ENCODE assay signal across 8 cellular contexts in the genomic region with DNA sequence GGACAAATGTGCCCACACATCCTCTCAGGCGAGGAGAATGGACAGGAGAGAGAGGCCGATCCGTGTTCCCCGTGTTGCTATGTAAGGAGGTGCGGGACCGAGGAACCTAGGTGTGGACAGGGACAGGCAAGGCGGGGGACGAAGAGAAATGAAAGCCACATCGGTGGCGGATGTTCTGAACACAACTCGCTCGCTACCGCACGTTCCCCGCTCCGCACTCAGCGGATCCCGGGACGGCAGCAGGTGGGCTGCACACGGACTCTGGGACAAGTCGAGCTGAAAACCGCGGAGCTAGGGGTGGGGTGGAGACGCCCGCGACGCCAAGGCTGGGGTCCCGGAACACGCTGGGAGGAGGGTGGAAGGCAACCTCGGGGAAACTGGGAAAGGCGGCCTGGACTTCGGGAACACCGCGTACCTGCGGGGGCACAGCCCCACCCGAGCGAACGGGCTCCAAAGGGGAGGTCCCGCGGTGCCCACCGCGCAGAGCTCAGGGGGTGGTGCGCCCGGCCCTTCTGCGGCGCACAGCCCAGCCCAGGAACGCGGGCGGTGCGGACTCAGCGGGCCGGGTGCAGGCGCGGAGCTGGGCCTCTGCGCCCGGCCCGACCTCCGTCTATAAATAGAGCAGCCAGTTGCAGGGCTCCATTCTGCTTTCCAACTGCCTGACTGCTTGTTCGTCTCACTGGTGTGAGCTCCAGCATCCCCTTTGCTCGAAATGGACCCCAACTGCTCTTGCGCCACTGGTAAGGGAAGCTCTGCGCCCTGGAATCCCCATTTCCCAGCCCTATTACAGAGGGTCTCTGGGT. TPM values are rescaled to one million over a fixed set of nuclear protein-coding genes. Genes with fewer than 3 reads are reported as not detected.
DNase-seq lines count a peak whose midpoint lies in the region; ATAC-seq, FAIRE-seq and TF ChIP-seq lines count a peak whose summit lies in the region.

A gene (plus strand): TSS at position 642 of the 803 bp plus-strand sequence. CDS start 71 bp downstream, at position 713.

- CTCF ChIA-PET in activated CD4-positive, alpha-beta memory T cell treated with anti-CD3 and anti-CD28 coated beads, Interleukin-2, amount 10 ng/mL, durations not matched to agents 7 days and 5 days (lab: Charles Lee): interaction anchor here (0.6 to 3.7 kb wide), 12 partner anchors 10 to 77 kb away, joined by 3 to 19 read pairs (median 4); a partner anchor contains a TSS
- CTCF ChIA-PET in endothelial cell of umbilical vein (lab: Charles Lee): interaction anchor here (0.9 to 2.5 kb wide), 7 partner anchors 13 to 76 kb away, joined by 3 to 11 read pairs (median 4); a partner anchor contains a TSS

- BruUV-seq in endothelial cell of umbilical vein (replicated peaks; lab: Mats Ljungman, UMichigan): no TSS peak

- peak within 1 kb of the TSS; percentile 13 for H3K4me3 ChIP-seq in Jurkat, Clone E6-1 (ENCODE audit: low read length)
- peak within 1 kb of the TSS; percentile 21 to 74 (median 64) for H3K4me3 ChIP-seq in endothelial cell of umbilical vein (replicated peaks in 1 of 3; ENCODE audit: insufficient read depth in 1 of 3, low read depth in 1 of 3, low read length in 3 of 3)

- peak; percentile 54 for ATAC-seq in GM19023 (IDR thresholded peaks at IDR 0.05; ENCODE audit: unreplicated experiment)

- peak within 1 kb of the TSS; percentile 68 for H3K9ac ChIP-seq in endothelial cell of umbilical vein (replicated peaks; ENCODE audit: extremely low read depth, insufficient read depth, low read length)

- intact Hi-C loops in endothelial cell of umbilical vein (cut with micrococcal nuclease): loop anchor here (1.0 kb wide), 2 partner anchors 9 to 18 kb away; no protein-coding TSS in a partner anchor

- H3K36me3 ChIP-seq in endothelial cell of umbilical vein (ENCODE audit: control insufficient read depth in 2 of 2, extremely low read depth in 1 of 2, insufficient read depth in 2 of 2, low read length in 2 of 2): no peaks in the 10 kb centered on the region

- peak within 1 kb of the TSS; percentile 90 for H2AFZ ChIP-seq in endothelial cell of umbilical vein (ENCODE audit: low read depth, low read length)

- no peaks in the 10 kb centered on the region for H3K9me1 ChIP-seq in endothelial cell of umbilical vein (replicated peaks; ENCODE audit: control insufficient read depth, extremely low read depth, insufficient read depth, low read length)

- DNase-seq in Jurkat, Clone E6-1 (ENCODE audit: low read depth, low spot score): no peak
- DNase-seq in activated CD4-positive, alpha-beta memory T cell treated with anti-CD3 and anti-CD28 coated beads, Interleukin-2, amount 10 ng/mL, durations not matched to agents 7 days and 5 days: peak; percentile 61
- peak; percentile 54 for DNase-seq in endothelial cell of umbilical vein (ENCODE audit: low read depth, low spot score)
- no peak for DNase-seq in mesenteric fat pad (ENCODE audit: low spot score)
- DNase-seq in stimulated activated CD8-positive, alpha-beta memory T cell treated with anti-CD3 and anti-CD28 coated beads, Interleukin-4, amount 100 ng/mL, for 24 hours (ENCODE audit: low read depth): peak; percentile 56
- no peak for DNase-seq in NCI-H1930 (lab: John Stamatoyannopoulos, UW)
- no peak for DNase-seq in NCI-H1092 treated with DMSO at 0.1 percent for 48 hours (lab: John Stamatoyannopoulos, UW)

- no peaks in the 10 kb centered on the region for H3K36me3 Mint-ChIP-seq in activated CD4-positive, alpha-beta memory T cell treated with anti-CD3 and anti-CD28 coated beads, Interleukin-2, amount 10 ng/mL, durations not matched to agents 7 days and 5 days (ENCODE audit: low read depth)

- dilution Hi-C loops in endothelial cell of umbilical vein (cut with MboI; ENCODE audit: extremely low pct_ligation_motif_present, low sequenced_read_pairs): no loop called here

- H4K20me1 ChIP-seq in endothelial cell of umbilical vein (replicated peaks; ENCODE audit: control insufficient read depth, extremely low read depth, insufficient read depth, low read length): no peaks in the 10 kb centered on the region

- peak within 1 kb of the TSS; percentile 58 for H3K27ac Mint-ChIP-seq in activated CD4-positive, alpha-beta memory T cell treated with anti-CD3 and anti-CD28 coated beads, Interleukin-2, amount 10 ng/mL, durations not matched to agents 7 days and 5 days

- peaks cover 43% of the 10 kb centered on the region for H3K27me3 Mint-ChIP-seq in activated CD4-positive, alpha-beta memory T cell treated with anti-CD3 and anti-CD28 coated beads, Interleukin-2, amount 10 ng/mL, durations not matched to agents 7 days and 5 days

- FAIRE-seq in endothelial cell of umbilical vein (lab: Jason Lieb, UNC): peak; percentile 81

- TF ChIP-seq POLR2A in endothelial cell of umbilical vein (IDR thresholded peaks at IDR 0.05; ENCODE audit: low read depth, low read length): peak; percentile 99

- TF ChIP-seq CTCF in endothelial cell of umbilical vein (IDR thresholded peaks at IDR 0.05; ENCODE audit: extremely low read depth in 1 of 2, insufficient read depth in 1 of 2, low read depth in 1 of 2, low read length in 2 of 2): no peak

- H3K9me3 Mint-ChIP-seq in activated CD4-positive, alpha-beta memory T cell treated with anti-CD3 and anti-CD28 coated beads, Interleukin-2, amount 10 ng/mL, durations not matched to agents 7 days and 5 days: no peaks in the 10 kb centered on the region

- no peaks in the 10 kb centered on the region for H3K27me3 ChIP-seq in endothelial cell of umbilical vein (ENCODE audit: control insufficient read depth in 2 of 2, insufficient read depth in 2 of 2, low read length in 2 of 2)

- peaks cover 14% of the 10 kb centered on the region for H3K4me1 Mint-ChIP-seq in activated CD4-positive, alpha-beta memory T cell treated with anti-CD3 and anti-CD28 coated beads, Interleukin-2, amount 10 ng/mL, durations not matched to agents 7 days and 5 days

- peak within 1 kb of the TSS; percentile 75 for H3K4me2 ChIP-seq in endothelial cell of umbilical vein (ENCODE audit: insufficient read depth, low read length)

- peaks cover 12% of the 10 kb centered on the region for H3K4me1 ChIP-seq in endothelial cell of umbilical vein (ENCODE audit: control insufficient read depth, extremely low read depth, insufficient read depth, low read length)

- POLR2A ChIA-PET in activated CD4-positive, alpha-beta memory T cell treated with anti-CD3 and anti-CD28 coated beads, Interleukin-2, amount 10 ng/mL, durations not matched to agents 7 days and 5 days (lab: Charles Lee): interaction anchor here (0.6 to 4.8 kb wide), 15 partner anchors 9 to 560 kb away, joined by 3 to 96 read pairs (median 5); a partner anchor contains a TSS
- POLR2A ChIA-PET in endothelial cell of umbilical vein (lab: Charles Lee): interaction anchor here (0.6 to 3.3 kb wide), 13 partner anchors 8 to 1079 kb away, joined by 3 to 51 read pairs (median 5); a partner anchor contains a TSS

- no peaks in the 10 kb centered on the region for H3K9me3 ChIP-seq in endothelial cell of umbilical vein (replicated peaks; ENCODE audit: control insufficient read depth, insufficient read depth, low read length)

- H3K27ac ChIP-seq in endothelial cell of umbilical vein (ENCODE audit: insufficient read depth, low read depth, low read length): peak within 1 kb of the TSS; percentile 61

- H3K79me2 ChIP-seq in endothelial cell of umbilical vein (ENCODE audit: control insufficient read depth, insufficient read depth, low read length): peaks cover 12% of the 10 kb centered on the region

- H3K4me3 Mint-ChIP-seq in activated CD4-positive, alpha-beta memory T cell treated with anti-CD3 and anti-CD28 coated beads, Interleukin-2, amount 10 ng/mL, durations not matched to agents 7 days and 5 days: peak within 1 kb of the TSS; percentile 80

TF ChIP-seq in endothelial cell of umbilical vein, 7 proteins besides CTCF, POLR2A, EP300 and RAD21:
- TF ChIP-seq, protein P1, sequence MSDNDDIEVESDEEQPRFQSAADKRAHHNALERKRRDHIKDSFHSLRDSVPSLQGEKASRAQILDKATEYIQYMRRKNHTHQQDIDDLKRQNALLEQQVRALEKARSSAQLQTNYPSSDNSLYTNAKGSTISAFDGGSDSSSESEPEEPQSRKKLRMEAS (IDR thresholded peaks at IDR 0.05; ENCODE audit: insufficient read depth, insufficient read length): no peak
- peak; percentile 100 for TF ChIP-seq POLR2AphosphoS5 (IDR thresholded peaks at IDR 0.05; ENCODE audit: insufficient read depth, low read depth, low read length)
TF ChIP-seq in endothelial cell of umbilical vein: peak in this region for 1.

RNA-seq across cellular contexts. Expression of the gene that starts here (rescaled TPM):
- polyA plus RNA-seq in Jurkat, Clone E6-1 (2012; ENCODE audit: insufficient read depth, insufficient read length): not detected
- total RNA-seq in activated CD4-positive, alpha-beta memory T cell treated with anti-CD3 and anti-CD28 coated beads, Interleukin-2, amount 10 ng/mL, durations not matched to agents 7 days and 5 days: 10 to 100 TPM; 10.4 to 12.3 TPM
- total RNA-seq in endothelial cell of umbilical vein (201 and 346 TPM in 2 replicates), mesenteric fat pad (410 TPM)
- polyA plus RNA-seq in endothelial cell of umbilical vein: 186 and 208 TPM in 2 replicates
- 545 and 811 TPM in 2 replicates for polyA plus RNA-seq in endothelial cell of umbilical vein (2011; cell fraction: cytosol; rRNA removed)
- polyA plus RNA-seq in endothelial cell of umbilical vein (2011; cell fraction: nucleus; rRNA removed): 176 and 197 TPM in 2 replicates
- 497 and 663 TPM in 2 replicates for polyA plus RNA-seq in endothelial cell of umbilical vein (2012)
- polyA minus RNA-seq in endothelial cell of umbilical vein: 45.8 and 61.2 TPM in 2 replicates
- 46.4 TPM for polyA minus RNA-seq in endothelial cell of umbilical vein (2011; cell fraction: cytosol; rRNA and poly(A)+ RNA removed)
- 17.6 and 21.5 TPM in 2 replicates for polyA minus RNA-seq in endothelial cell of umbilical vein (2011; cell fraction: nucleus; rRNA and poly(A)+ RNA removed)

Comparison
In these comparisons a context has a peak if more than half of its experiments do, and no peak if none do; other contexts are left out.
1. RNA of the gene that starts here (total RNA-seq): 410 TPM in mesenteric fat pad (single experiment) and 201 to 346 TPM in endothelial cell of umbilical vein; 10.4 to 12.3 TPM in activated CD4-positive, alpha-beta memory T cell treated with anti-CD3 and anti-CD28 coated beads, Interleukin-2, amount 10 ng/mL, durations not matched to agents 7 days and 5 days; every median in the first group is over 10 times any median in the second.
2. DNase-seq: peak in activated CD4-positive, alpha-beta memory T cell treated with anti-CD3 and anti-CD28 coated beads, Interleukin-2, amount 10 ng/mL, durations not matched to agents 7 days and 5 days (single experiment), endothelial cell of umbilical vein (single experiment) and stimulated activated CD8-positive, alpha-beta memory T cell treated with anti-CD3 and anti-CD28 coated beads, Interleukin-4, amount 100 ng/mL, for 24 hours (single experiment); none in Jurkat, Clone E6-1 (single experiment), mesenteric fat pad (single experiment), NCI-H1930 (0 of 2) and NCI-H1092 treated with DMSO at 0.1 percent for 48 hours (single experiment).